In genomic region chr1:2053784-2054376, GRCh38 we compare ENCODE assay signal across 28 cellular contexts. TPM values are rescaled to one million over a fixed set of nuclear protein-coding genes. Genes with fewer than 3 reads are reported as not detected.
"Had no signal": no experiment of that assay in that cellular context is flagged by ENCODE, and none has a peak within 500 bp of the region (broad histone marks: within the 10 kb centered on the region; RNA-seq: fewer than 3 reads in every experiment).

No MANE protein-coding gene starts in this region.

- H3K27me3 Mint-ChIP-seq: activated T-helper 17 cell treated with anti-CD3 and anti-CD28 coated beads, Interleukin-2, amount 50 U/mL, for 72 hours; central memory CD8-positive, alpha-beta T cell; natural killer cell treated with Interleukin-12 subunit alpha and Interleukin-12 subunit beta and Interleukin-15 and Interleukin-18, amount 100 ng/mL, for 72 hours had no signal

- ATAC-seq: activated T-helper 17 cell treated with anti-CD3 and anti-CD28 coated beads, Interleukin-2, amount 50 U/mL, for 72 hours; left colon; natural killer cell treated with Interleukin-12 subunit alpha and Interleukin-12 subunit beta and Interleukin-15 and Interleukin-18, amount 100 ng/mL, for 72 hours; stimulated activated naive CD8-positive, alpha-beta T cell treated with anti-CD3 and anti-CD28 coated beads, Interleukin-15, Interleukin-2, amounts not matched to agents 100 U/mL and 50 U/mL, for 24 hours had no signal

- H3K4me3 ChIP-seq: colonic mucosa, hepatocyte, tibial artery had no signal

- H3K27ac Mint-ChIP-seq: activated B cell treated with CpG ODN at 0.5 μM for 24 hours; activated CD4-positive, alpha-beta memory T cell treated with anti-CD3 and anti-CD28 coated beads for 36 hours; activated T-helper 17 cell treated with anti-CD3 and anti-CD28 coated beads, Interleukin-2, amount 50 U/mL, for 72 hours; brain; mesothelial cell of epicardium; natural killer cell treated with Interleukin-12 subunit alpha and Interleukin-12 subunit beta and Interleukin-15 and Interleukin-18, amount 100 ng/mL, for 72 hours had no signal

- H3K27ac ChIP-seq: colonic mucosa, epithelial cell of prostate, hepatocyte, tibial artery had no signal

- H3K27me3 ChIP-seq: colonic mucosa, hepatocyte had no signal

- H3K36me3 Mint-ChIP-seq: brain; natural killer cell treated with Interleukin-12 subunit alpha and Interleukin-12 subunit beta and Interleukin-15 and Interleukin-18, amount 100 ng/mL, for 72 hours had no signal

- H3K4me2 ChIP-seq: hepatocyte had no signal

- H3K9me3 ChIP-seq: colonic mucosa, tibial artery had no signal

- H2AFZ ChIP-seq: hepatocyte had no signal

- DNase-seq: activated B cell treated with CpG ODN at 0.5 μM for 24 hours; activated CD4-positive, alpha-beta memory T cell treated with anti-CD3 and anti-CD28 coated beads for 36 hours; activated CD4-positive, alpha-beta T cell treated with anti-CD3 and anti-CD28 coated beads for 4 hours; activated naive CD4-positive, alpha-beta T cell; activated T-cell treated with anti-CD3 and anti-CD28 coated beads for 4 hours; anterior cingulate cortex; colonic mucosa; endodermal cell; foreskin fibroblast; left colon; nucleus accumbens; stimulated activated CD4-positive, alpha-beta T cell treated with anti-CD3 and anti-CD28 coated beads, Interleukin-12 subunit alpha, Interleukin-12 subunit beta, amount 100 ng/mL, for 4 hours; stimulated activated CD4-positive, alpha-beta T cell treated with anti-CD3 and anti-CD28 coated beads, Interleukin-1b, Interleukin-23, amount 100 ng/mL, for 48 hours; stimulated activated CD8-positive, alpha-beta memory T cell treated with anti-CD3 and anti-CD28 coated beads, Interleukin-4, amount 100 ng/mL, for 48 hours; stimulated activated naive CD8-positive, alpha-beta T cell treated with anti-CD3 and anti-CD28 coated beads, Interleukin-15, Interleukin-2, amounts not matched to agents 100 U/mL and 50 U/mL, for 24 hours; substantia nigra; T-helper 9 cell; tibial artery had no signal

- H3K4me3 Mint-ChIP-seq: activated B cell treated with CpG ODN at 0.5 μM for 24 hours; activated CD4-positive, alpha-beta memory T cell treated with anti-CD3 and anti-CD28 coated beads for 36 hours; activated T-helper 17 cell treated with anti-CD3 and anti-CD28 coated beads, Interleukin-2, amount 50 U/mL, for 72 hours; natural killer cell treated with Interleukin-12 subunit alpha and Interleukin-12 subunit beta and Interleukin-15 and Interleukin-18, amount 100 ng/mL, for 72 hours had no signal

- H3K36me3 ChIP-seq: colonic mucosa had no signal

- H3K9me3 Mint-ChIP-seq: activated B cell treated with CpG ODN at 0.5 μM for 24 hours; activated CD4-positive, alpha-beta memory T cell treated with anti-CD3 and anti-CD28 coated beads for 36 hours; activated T-helper 17 cell treated with anti-CD3 and anti-CD28 coated beads, Interleukin-2, amount 50 U/mL, for 72 hours; central memory CD8-positive, alpha-beta T cell; endodermal cell; mesothelial cell of epicardium; natural killer cell treated with Interleukin-12 subunit alpha and Interleukin-12 subunit beta and Interleukin-15 and Interleukin-18, amount 100 ng/mL, for 72 hours had no signal

RNA-seq across cellular contexts. Expression of gene GABRD, which starts 34.7 kb away (rescaled TPM):
- total RNA-seq: activated B cell treated with CpG ODN at 0.5 μM for 24 hours; activated CD4-positive, alpha-beta memory T cell treated with anti-CD3 and anti-CD28 coated beads for 36 hours; activated T-helper 17 cell treated with anti-CD3 and anti-CD28 coated beads, Interleukin-2, amount 50 U/mL, for 72 hours; endodermal cell; glomerular endothelial cell; hepatocyte; left colon; natural killer cell treated with Interleukin-12 subunit alpha and Interleukin-12 subunit beta and Interleukin-15 and Interleukin-18, amount 100 ng/mL, for 72 hours; renal cortical epithelial cell had no signal
- polyA plus RNA-seq: hepatocyte had no signal

RNA-seq across cellular contexts. Expression of gene CFAP74, which starts 50.3 kb away (rescaled TPM):
- total RNA-seq: activated B cell treated with CpG ODN at 0.5 μM for 24 hours; activated CD4-positive, alpha-beta memory T cell treated with anti-CD3 and anti-CD28 coated beads for 36 hours; activated T-helper 17 cell treated with anti-CD3 and anti-CD28 coated beads, Interleukin-2, amount 50 U/mL, for 72 hours; glomerular endothelial cell; hepatocyte; left colon; lung microvascular endothelial cell; natural killer cell treated with Interleukin-12 subunit alpha and Interleukin-12 subunit beta and Interleukin-15 and Interleukin-18, amount 100 ng/mL, for 72 hours; renal cortical epithelial cell had no signal
- polyA plus RNA-seq: hepatocyte had no signal
